10 cellular contexts compared by ENCODE assay signal in the genomic region with DNA sequence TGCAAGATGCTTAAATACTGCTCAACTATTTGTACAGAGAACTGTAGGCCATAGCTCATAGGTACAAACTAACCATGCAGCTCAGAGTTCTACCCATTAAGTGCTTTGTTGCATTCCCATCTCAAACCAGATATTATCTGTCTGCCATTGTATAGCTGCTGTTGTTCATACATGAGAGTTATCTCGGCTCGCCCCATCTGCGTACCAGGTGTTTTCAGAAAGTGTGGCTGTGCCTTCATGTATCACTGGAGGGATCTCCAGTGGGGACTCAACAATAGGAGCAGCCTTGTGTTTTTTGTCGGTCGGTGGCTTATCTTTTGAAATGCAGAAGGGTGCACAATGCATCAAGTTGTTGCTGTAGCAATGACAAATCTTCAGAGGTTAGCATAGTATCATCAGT.
"Had no signal": no experiment of that assay in that cellular context is flagged by ENCODE, and none has a peak within 500 bp of the region (broad histone marks: within the 10 kb centered on the region; RNA-seq: fewer than 3 reads in every experiment).

No MANE protein-coding gene starts in this region.

- DNase-seq: GM23248, GOT3, H7, H9, HCEC 1CT, HFFc6 had no signal

- FAIRE-seq: H54 had no signal

- H3K4me1 Mint-ChIP-seq: GM23338 had no signal

- H3K27ac Mint-ChIP-seq: GM23338, H9, HFFc6 had no signal

- H2AFZ ChIP-seq: GM23248, GM23338 had no signal

- H3K4me3 ChIP-seq: GM23248, GM23338, HAP-1 had no signal

- H3K36me3 ChIP-seq: HAP-1 had no signal

- ATAC-seq: GM23338, HCT116 had no signal

- H3K4me3 Mint-ChIP-seq: GM23338, H9, HFFc6 had no signal

- H3K9me3 ChIP-seq: HAP-1 had no signal

- H3K27ac ChIP-seq: GM23248 had no signal

- H3K4me1 ChIP-seq: HAP-1 had no signal

- H3K9ac ChIP-seq: GM23248 had no signal

- H3K4me2 ChIP-seq: GM23338 had no signal
